Comparison of ENCODE assay signal across 8 cellular contexts in the genomic region with DNA sequence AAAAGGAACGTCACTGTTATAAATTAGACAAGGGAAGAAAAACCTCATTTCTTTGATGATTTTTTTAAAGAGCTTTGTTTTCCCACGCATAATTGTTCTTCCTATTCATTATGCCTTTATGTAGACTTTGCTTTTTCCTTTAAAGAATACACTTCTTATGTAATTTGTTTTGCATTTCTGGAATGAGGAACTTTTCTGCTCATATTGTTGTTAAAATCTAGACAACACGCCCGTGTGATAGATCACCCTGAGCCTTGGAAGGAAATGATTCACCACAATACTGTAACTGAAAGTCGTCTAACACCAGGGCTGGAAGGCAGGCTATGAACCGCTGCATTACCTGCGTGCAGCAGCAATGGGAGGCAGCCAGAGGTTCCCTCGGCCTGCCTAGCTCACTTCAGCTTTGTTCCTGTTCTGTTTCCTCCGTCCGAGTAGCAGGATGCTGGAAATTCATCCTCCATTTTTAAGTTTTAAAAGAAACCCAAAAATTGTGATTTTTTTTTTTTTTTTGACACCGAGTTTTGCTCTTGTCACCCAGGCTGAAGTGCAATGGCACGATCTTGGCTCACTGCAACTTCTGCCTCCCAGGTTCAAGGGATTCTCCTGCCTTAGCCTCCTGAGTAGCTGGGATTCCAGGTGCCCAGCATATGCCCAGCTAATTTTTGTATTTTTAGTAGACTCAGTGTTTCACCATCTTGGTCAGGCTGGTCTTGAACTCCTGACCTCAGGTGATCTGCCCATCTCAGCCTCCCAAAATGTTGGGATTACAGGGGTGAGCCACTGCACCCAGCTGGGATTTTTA. TPM values are rescaled to one million over a fixed set of nuclear protein-coding genes. Genes with fewer than 3 reads are reported as not detected.
DNase-seq lines count a peak whose midpoint lies in the region; ATAC-seq and TF ChIP-seq lines count a peak whose summit lies in the region.

No MANE protein-coding gene starts in this region.

- in situ Hi-C loops in brain microvascular endothelial cell (cut with HindIII; ENCODE audit: low pct_ligation_motif_present, low sequenced_read_pairs): no loop called here

- H3K4me3 ChIP-seq in brain microvascular endothelial cell (ENCODE audit: low read depth, low read length): no peak overlapping the region
- no peak overlapping the region for H3K4me3 ChIP-seq in liver (ENCODE audit: low read depth in 1 of 3, low read length in 3 of 3)

- DNase-seq in Ammon's horn (ENCODE audit: low spot score): peak; percentile 18
- DNase-seq in T1000 (lab: John Stamatoyannopoulos, UW): peak; percentile 14
- DNase-seq in brain microvascular endothelial cell: peak; percentile 77
- peak; percentile 28 for DNase-seq in stimulated activated CD8-positive, alpha-beta memory T cell treated with anti-CD3 and anti-CD28 coated beads, Interleukin-15, amount 100 ng/mL, for 1 hour (ENCODE audit: low read depth)
- DNase-seq in GOT3 (lab: John Stamatoyannopoulos, UW): no peak

- H3K27ac ChIP-seq in brain microvascular endothelial cell: peak overlapping the region; percentile 88
- H3K27ac ChIP-seq in liver (ENCODE audit: low read depth in 1 of 2, low read length in 2 of 2): peak overlapping the region; percentile 87 to 95

- TF ChIP-seq CTCF in brain microvascular endothelial cell (IDR thresholded peaks at IDR 0.05; ENCODE audit: low read depth, low read length, missing control alignments) (no peak), liver (IDR thresholded peaks at IDR 0.05; ENCODE audit: low read depth, low read length, missing input control) (no peak)

- 19% methylated on average over 12 of the region's 12 CpGs for WGBS in liver

- H3K36me3 ChIP-seq in brain microvascular endothelial cell (replicated peaks) (no peaks in the 10 kb centered on the region), liver (ENCODE audit: control insufficient read depth in 4 of 4, insufficient read depth in 3 of 4, low read depth in 1 of 4, low read length in 3 of 4) (no peaks in the 10 kb centered on the region)

- H3K27me3 ChIP-seq in brain microvascular endothelial cell (replicated peaks) (no peaks in the 10 kb centered on the region), liver (ENCODE audit: control insufficient read depth in 4 of 4, insufficient read depth in 4 of 4, low read length in 3 of 4) (no peaks in the 10 kb centered on the region)

- peaks cover 3 to 26% (median 7%) of the 10 kb centered on the region in 4 donors for H3K4me1 ChIP-seq in liver (ENCODE audit: control insufficient read depth in 4 of 4, insufficient read depth in 4 of 4, low read length in 3 of 4)

- ATAC-seq in GM19438 (IDR thresholded peaks at IDR 0.05; ENCODE audit: low read depth, unreplicated experiment): peak; percentile 98
- ATAC-seq in HG03565 (IDR thresholded peaks at IDR 0.05; ENCODE audit: unreplicated experiment): peak; percentile 97

- no peak for TF ChIP-seq RAD21 in liver (IDR thresholded peaks at IDR 0.05)

- no peaks in the 10 kb centered on the region for H3K9me3 ChIP-seq in liver (ENCODE audit: control insufficient read depth in 4 of 4, low read length in 3 of 4)

- H3K9ac ChIP-seq in liver (ENCODE audit: low read depth in 1 of 2, low read length in 2 of 2): peak overlapping the region; percentile 65 to 88

TF ChIP-seq in liver, 16 proteins besides CTCF, POLR2A, EP300 and RAD21:
- no peak for TF ChIP-seq SP1 (IDR thresholded peaks at IDR 0.05)
- no peak for TF ChIP-seq FOXA1 (IDR thresholded peaks at IDR 0.05)
- peak; percentile 6 for TF ChIP-seq YY1 (IDR thresholded peaks at IDR 0.05)
- peak; percentile 2 for TF ChIP-seq HNF4A (conservative IDR thresholded peaks at IDR 0.05)
- TF ChIP-seq, protein P1, sequence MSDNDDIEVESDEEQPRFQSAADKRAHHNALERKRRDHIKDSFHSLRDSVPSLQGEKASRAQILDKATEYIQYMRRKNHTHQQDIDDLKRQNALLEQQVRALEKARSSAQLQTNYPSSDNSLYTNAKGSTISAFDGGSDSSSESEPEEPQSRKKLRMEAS (IDR thresholded peaks at IDR 0.05): no peak
- TF ChIP-seq HNF4G (IDR thresholded peaks at IDR 0.05): no peak
- TF ChIP-seq, protein P2, sequence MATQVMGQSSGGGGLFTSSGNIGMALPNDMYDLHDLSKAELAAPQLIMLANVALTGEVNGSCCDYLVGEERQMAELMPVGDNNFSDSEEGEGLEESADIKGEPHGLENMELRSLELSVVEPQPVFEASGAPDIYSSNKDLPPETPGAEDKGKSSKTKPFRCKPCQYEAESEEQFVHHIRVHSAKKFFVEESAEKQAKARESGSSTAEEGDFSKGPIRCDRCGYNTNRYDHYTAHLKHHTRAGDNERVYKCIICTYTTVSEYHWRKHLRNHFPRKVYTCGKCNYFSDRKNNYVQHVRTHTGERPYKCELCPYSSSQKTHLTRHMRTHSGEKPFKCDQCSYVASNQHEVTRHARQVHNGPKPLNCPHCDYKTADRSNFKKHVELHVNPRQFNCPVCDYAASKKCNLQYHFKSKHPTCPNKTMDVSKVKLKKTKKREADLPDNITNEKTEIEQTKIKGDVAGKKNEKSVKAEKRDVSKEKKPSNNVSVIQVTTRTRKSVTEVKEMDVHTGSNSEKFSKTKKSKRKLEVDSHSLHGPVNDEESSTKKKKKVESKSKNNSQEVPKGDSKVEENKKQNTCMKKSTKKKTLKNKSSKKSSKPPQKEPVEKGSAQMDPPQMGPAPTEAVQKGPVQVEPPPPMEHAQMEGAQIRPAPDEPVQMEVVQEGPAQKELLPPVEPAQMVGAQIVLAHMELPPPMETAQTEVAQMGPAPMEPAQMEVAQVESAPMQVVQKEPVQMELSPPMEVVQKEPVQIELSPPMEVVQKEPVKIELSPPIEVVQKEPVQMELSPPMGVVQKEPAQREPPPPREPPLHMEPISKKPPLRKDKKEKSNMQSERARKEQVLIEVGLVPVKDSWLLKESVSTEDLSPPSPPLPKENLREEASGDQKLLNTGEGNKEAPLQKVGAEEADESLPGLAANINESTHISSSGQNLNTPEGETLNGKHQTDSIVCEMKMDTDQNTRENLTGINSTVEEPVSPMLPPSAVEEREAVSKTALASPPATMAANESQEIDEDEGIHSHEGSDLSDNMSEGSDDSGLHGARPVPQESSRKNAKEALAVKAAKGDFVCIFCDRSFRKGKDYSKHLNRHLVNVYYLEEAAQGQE (IDR thresholded peaks at IDR 0.05): no peak
- no peak for TF ChIP-seq FOXA2 (IDR thresholded peaks at IDR 0.05)
- TF ChIP-seq, protein P3, sequence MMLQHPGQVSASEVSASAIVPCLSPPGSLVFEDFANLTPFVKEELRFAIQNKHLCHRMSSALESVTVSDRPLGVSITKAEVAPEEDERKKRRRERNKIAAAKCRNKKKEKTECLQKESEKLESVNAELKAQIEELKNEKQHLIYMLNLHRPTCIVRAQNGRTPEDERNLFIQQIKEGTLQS (IDR thresholded peaks at IDR 0.05): no peak
- no peak for TF ChIP-seq EGR1 (IDR thresholded peaks at IDR 0.05; ENCODE audit: low read depth in 2 of 2)
- TF ChIP-seq, protein P4, sequence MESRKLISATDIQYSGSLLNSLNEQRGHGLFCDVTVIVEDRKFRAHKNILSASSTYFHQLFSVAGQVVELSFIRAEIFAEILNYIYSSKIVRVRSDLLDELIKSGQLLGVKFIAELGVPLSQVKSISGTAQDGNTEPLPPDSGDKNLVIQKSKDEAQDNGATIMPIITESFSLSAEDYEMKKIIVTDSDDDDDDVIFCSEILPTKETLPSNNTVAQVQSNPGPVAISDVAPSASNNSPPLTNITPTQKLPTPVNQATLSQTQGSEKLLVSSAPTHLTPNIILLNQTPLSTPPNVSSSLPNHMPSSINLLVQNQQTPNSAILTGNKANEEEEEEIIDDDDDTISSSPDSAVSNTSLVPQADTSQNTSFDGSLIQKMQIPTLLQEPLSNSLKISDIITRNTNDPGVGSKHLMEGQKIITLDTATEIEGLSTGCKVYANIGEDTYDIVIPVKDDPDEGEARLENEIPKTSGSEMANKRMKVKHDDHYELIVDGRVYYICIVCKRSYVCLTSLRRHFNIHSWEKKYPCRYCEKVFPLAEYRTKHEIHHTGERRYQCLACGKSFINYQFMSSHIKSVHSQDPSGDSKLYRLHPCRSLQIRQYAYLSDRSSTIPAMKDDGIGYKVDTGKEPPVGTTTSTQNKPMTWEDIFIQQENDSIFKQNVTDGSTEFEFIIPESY (IDR thresholded peaks at IDR 0.05): no peak
TF ChIP-seq in liver: peak in this region for 2.

RNA-seq across cellular contexts. Expression of a gene that starts 49.6 kb away (rescaled TPM):
- total RNA-seq in liver: 10 to 100 TPM; 14.9 to 16.3 TPM
- polyA plus RNA-seq in liver: 1 to 10 TPM; 4.2 to 7.6 TPM
